1 cellular context compared by ENCODE assay signal in genomic region chr7:102935450-102936110, GRCh38.
TF ChIP-seq lines count a peak whose summit lies in the region.

No MANE protein-coding gene starts in this region.

TF ChIP-seq in GM23338, 12 proteins besides CTCF, POLR2A, EP300 and RAD21 (continued from another document):
- TF ChIP-seq ZNF462 (CRISPR knock-in tag; IDR thresholded peaks at IDR 0.05) (no peak), NANOG (IDR thresholded peaks at IDR 0.05; ENCODE audit: borderline replicate concordance) (no peak), STAT1 (IDR thresholded peaks at IDR 0.05; ENCODE audit: unreplicated experiment) (no peak), POLR2AphosphoS5 (IDR thresholded peaks at IDR 0.05; ENCODE audit: low read depth) (no peak), JUNB (IDR thresholded peaks at IDR 0.05; ENCODE audit: unreplicated experiment) (no peak)
